ENCODE assay signal across 8 cellular contexts in the genomic region with DNA sequence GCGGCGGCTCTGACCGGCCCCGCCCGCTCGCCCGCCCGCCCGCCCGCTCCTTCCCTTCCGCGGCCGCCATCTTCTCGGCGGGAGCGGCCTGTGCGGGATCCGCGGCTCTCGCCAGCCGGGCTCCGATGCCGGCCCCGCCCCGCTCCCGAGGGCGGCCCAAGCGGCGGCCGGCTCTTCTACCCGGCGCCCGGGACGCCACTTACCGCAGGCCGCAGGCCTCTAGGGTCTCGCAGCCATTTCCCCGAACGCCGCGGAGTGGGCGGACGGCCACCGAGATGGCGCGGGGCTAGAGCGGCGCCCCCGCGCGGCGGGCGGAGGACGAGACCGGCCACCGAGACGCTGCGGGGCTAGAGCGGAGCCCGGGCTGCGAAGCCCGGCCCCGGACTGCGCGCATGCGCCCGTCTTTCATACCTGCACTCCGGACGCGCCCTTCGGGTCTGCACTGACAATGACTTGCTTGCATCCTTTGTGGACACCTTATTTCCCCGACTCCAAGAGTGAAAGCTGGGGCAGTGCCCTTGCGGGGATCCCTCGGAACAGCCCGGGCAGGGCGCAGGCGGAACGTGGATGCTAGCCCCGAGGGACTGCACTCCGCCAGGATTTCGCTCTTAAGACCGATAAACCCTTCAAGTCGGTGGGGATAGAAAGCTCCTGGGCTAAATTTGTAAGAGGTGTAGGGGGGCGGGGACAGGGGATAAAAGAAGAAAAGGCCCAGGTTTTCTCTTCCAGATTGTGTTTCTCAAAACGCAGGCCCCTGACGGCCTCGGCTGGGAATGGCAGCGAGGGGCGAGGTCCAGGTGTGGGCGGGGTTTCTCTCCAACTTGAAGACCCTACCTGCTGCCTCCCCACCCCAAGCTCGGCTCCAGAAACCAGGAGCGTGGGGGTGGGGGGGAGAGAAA. TPM values are rescaled to one million over a fixed set of nuclear protein-coding genes. Genes with fewer than 3 reads are reported as not detected.
DNase-seq lines count a peak whose midpoint lies in the region; ATAC-seq, FAIRE-seq and TF ChIP-seq lines count a peak whose summit lies in the region.

TSS of gene DIDO1 (minus strand) at position 277 of the 899 bp plus-strand sequence.

- H3K4me3 Mint-ChIP-seq in activated CD4-positive, alpha-beta T cell treated with anti-CD3 and anti-CD28 coated beads, Interleukin-2, amount 10 ng/mL, durations not matched to agents 7 days and 5 days, result peak within 1 kb of the TSS; percentile 94

- 1% methylated on average over 24 of the region's 92 CpGs for WGBS in right lobe of liver (ENCODE audit: insufficient coverage, low coverage, low lambda C conversion rate, missing lambda C conversion rate)

- POLR2A ChIA-PET in BJ (lab: Charles Lee), result no interaction called here
- POLR2A ChIA-PET in activated CD4-positive, alpha-beta T cell treated with anti-CD3 and anti-CD28 coated beads, Interleukin-2, amount 10 ng/mL, durations not matched to agents 7 days and 5 days (lab: Charles Lee), result interaction anchor here (0.6 to 1.1 kb wide), 2 partner anchors 11 to 192 kb away, joined by 4 read pairs; partner anchors contain the start of gene GID8

- peak; percentile 73 for ATAC-seq in HG03442 (IDR thresholded peaks at IDR 0.05; ENCODE audit: unreplicated experiment)
- peak; percentile 70 to 82 (median 78) for ATAC-seq in right lobe of liver

- H3K4me3 ChIP-seq in BJ (ENCODE audit: low read depth, low read length) (peak within 1 kb of the TSS; percentile 80), right lobe of liver (peak within 1 kb of the TSS; percentile 79 to 93 (median 86))

- peak within 1 kb of the TSS; percentile 97 to 98 (median 98) for H3K27ac ChIP-seq in right lobe of liver

- H3K9me3 Mint-ChIP-seq in activated CD4-positive, alpha-beta T cell treated with anti-CD3 and anti-CD28 coated beads, Interleukin-2, amount 10 ng/mL, durations not matched to agents 7 days and 5 days, result no peaks in the 10 kb centered on the region

- peak; percentile 80 for TF ChIP-seq POLR2A in right lobe of liver (IDR thresholded peaks at IDR 0.05)

- DNase-seq in BJ (ENCODE audit: low read depth) (no peak), GM19239 (ENCODE audit: insufficient read length, low spot score) (peak; percentile 93), NCI-H526 (lab: John Stamatoyannopoulos, UW) (peak; percentile 70 to 97), dermis blood vessel endothelial cell (peak; percentile 89), right lobe of liver (peak; percentile 94 to 96 (median 95))
- DNase-seq in activated CD4-positive, alpha-beta T cell treated with anti-CD3 and anti-CD28 coated beads, Interleukin-2, amount 10 ng/mL, durations not matched to agents 7 days and 5 days, result peak; percentile 88
- peak; percentile 89 to 91 for DNase-seq in stimulated activated CD4-positive, alpha-beta T cell treated with anti-CD3 and anti-CD28 coated beads, Interleukin-4, amount 100 ng/mL, for 4 hours

- CTCF ChIA-PET in BJ (lab: Yijun Ruan, JAX), result interaction anchor here (1.1 to 1.4 kb wide), 5 partner anchors 9 to 27 kb away, joined by 3 to 7 read pairs (median 4); partner anchors contain the start of gene SLC17A9
- CTCF ChIA-PET in activated CD4-positive, alpha-beta T cell treated with anti-CD3 and anti-CD28 coated beads, Interleukin-2, amount 10 ng/mL, durations not matched to agents 7 days and 5 days (lab: Charles Lee), result interaction anchor here (0.7 to 4.2 kb wide), 7 partner anchors 8 to 83 kb away, joined by 3 to 26 read pairs (median 4); partner anchors contain the start of gene GID8

- no peaks in the 10 kb centered on the region for H3K27me3 Mint-ChIP-seq in activated CD4-positive, alpha-beta T cell treated with anti-CD3 and anti-CD28 coated beads, Interleukin-2, amount 10 ng/mL, durations not matched to agents 7 days and 5 days

- H3K27me3 ChIP-seq in BJ (ENCODE audit: control insufficient read depth, insufficient read depth, low read length) (no peaks in the 10 kb centered on the region), right lobe of liver (no peaks in the 10 kb centered on the region)

- peaks cover 0 to 65% (median 26%) of the 10 kb centered on the region in 4 donors for H3K4me1 ChIP-seq in right lobe of liver

- intact Hi-C loops in right lobe of liver (cut with DNase I), result no loop called here

- peaks cover 69% of the 10 kb centered on the region for H3K4me1 Mint-ChIP-seq in activated CD4-positive, alpha-beta T cell treated with anti-CD3 and anti-CD28 coated beads, Interleukin-2, amount 10 ng/mL, durations not matched to agents 7 days and 5 days

- FAIRE-seq in GM19239 (lab: Jason Lieb, UNC), result peak; percentile 31

- H3K36me3 Mint-ChIP-seq in activated CD4-positive, alpha-beta T cell treated with anti-CD3 and anti-CD28 coated beads, Interleukin-2, amount 10 ng/mL, durations not matched to agents 7 days and 5 days (ENCODE audit: low read depth), result peaks cover 13% of the 10 kb centered on the region

- peaks cover 1% of the 10 kb centered on the region; the same call in 1 of the 2 replicates for H3K36me3 ChIP-seq in BJ (ENCODE audit: control insufficient read depth, insufficient read depth, low read length)
- no peaks in the 10 kb centered on the region for H3K36me3 ChIP-seq in right lobe of liver

- peak; percentile 49 for TF ChIP-seq CTCF in BJ (IDR thresholded peaks at IDR 0.05; ENCODE audit: insufficient read depth, low read depth, low read length)
- peak; percentile 72 to 86 (median 75) for TF ChIP-seq CTCF in right lobe of liver (IDR thresholded peaks at IDR 0.05)

- no peaks in the 10 kb centered on the region for H3K9me3 ChIP-seq in right lobe of liver

- peak within 1 kb of the TSS; percentile 92 for H3K27ac Mint-ChIP-seq in activated CD4-positive, alpha-beta T cell treated with anti-CD3 and anti-CD28 coated beads, Interleukin-2, amount 10 ng/mL, durations not matched to agents 7 days and 5 days

RNA-seq across cellular contexts. Expression of gene DIDO1, which starts in this region (rescaled TPM):
- polyA plus RNA-seq in BJ (2011; rRNA removed), result 18.0 and 19.8 TPM in 2 replicates
- polyA minus RNA-seq in BJ (2011; rRNA and poly(A)+ RNA removed), result 17.4 and 19.3 TPM in 2 replicates
- total RNA-seq in activated CD4-positive, alpha-beta T cell treated with anti-CD3 and anti-CD28 coated beads, Interleukin-2, amount 10 ng/mL, durations not matched to agents 7 days and 5 days, result 10 to 100 TPM; 78.3 to 79.4 TPM
- 47.5 and 56.2 TPM in 2 replicates for total RNA-seq in dermis blood vessel endothelial cell
- total RNA-seq in right lobe of liver, result 10 to 100 TPM; 18.3 to 28.1 (median 21.1) TPM
